Comparison of ENCODE assay signal across 32 cellular contexts in genomic region chr3:139521811-139522210, GRCh38. TPM values are rescaled to one million over a fixed set of nuclear protein-coding genes. Genes with fewer than 3 reads are reported as not detected.
"Had no signal": no experiment of that assay in that cellular context is flagged by ENCODE, and none has a peak within 500 bp of the region (broad histone marks: within the 10 kb centered on the region; RNA-seq: fewer than 3 reads in every experiment).

No MANE protein-coding gene starts in this region.

- H3K36me3 Mint-ChIP-seq: activated CD8-positive, alpha-beta memory T cell treated with anti-CD3 and anti-CD28 coated beads, Interleukin-2, amount 10 ng/mL, durations not matched to agents 7 days and 5 days; activated naive CD4-positive, alpha-beta T cell treated with anti-CD3 and anti-CD28 coated beads, Interleukin-2, amount 50 U/mL, for 72 hours; immature natural killer cell; memory B cell; naive thymus-derived CD4-positive, alpha-beta T cell; stimulated activated naive B cell treated with anti-CD40 and anti-IgM and Interleukin-4, amounts not matched to agents 10 μg/mL and 1 μg/mL and 100 μg/mL, for 72 hours had no signal

- H3K9me3 ChIP-seq: breast epithelium, gastroesophageal sphincter, pancreas, psoas muscle, sigmoid colon, tibial nerve had no signal

- DNase-seq: activated B cell treated with CpG ODN at 0.5 μM for 24 hours; activated CD8-positive, alpha-beta memory T cell treated with anti-CD3 and anti-CD28 coated beads, Interleukin-2, amount 10 ng/mL, durations not matched to agents 7 days and 5 days; activated CD8-positive, alpha-beta T cell treated with anti-CD3 and anti-CD28 coated beads, Interleukin-2, amount 10 ng/mL, durations not matched to agents 7 days and 5 days; activated naive CD4-positive, alpha-beta T cell; activated T-cell treated with anti-CD3 and anti-CD28 coated beads, Interleukin-2, amount 50 U/mL, for 72 hours; central memory CD4-positive, alpha-beta T cell; effector memory CD8-positive, alpha-beta T cell; erythroblast; head of caudate nucleus; hippocampal formation; immature natural killer cell; kidney; left colon; midbrain; naive thymus-derived CD4-positive, alpha-beta T cell; nucleus accumbens; pancreas; psoas muscle; sigmoid colon; stimulated activated CD4-positive, alpha-beta T cell treated with anti-CD3 and anti-CD28 coated beads, Interleukin-1b, Interleukin-23, amount 100 ng/mL, for 48 hours; stimulated activated CD4-positive, alpha-beta T cell treated with anti-CD3 and anti-CD28 coated beads, Interleukin-4, amount 100 ng/mL, for 4 hours; stimulated activated naive B cell treated with anti-CD40 and anti-IgM and Interleukin-4, amounts not matched to agents 10 μg/mL and 1 μg/mL and 100 μg/mL, for 72 hours; T-helper 17 cell; T1000 had no signal

- H3K4me1 Mint-ChIP-seq: activated B cell treated with CpG ODN at 0.5 μM for 24 hours; activated CD8-positive, alpha-beta memory T cell treated with anti-CD3 and anti-CD28 coated beads, Interleukin-2, amount 10 ng/mL, durations not matched to agents 7 days and 5 days; immature natural killer cell; naive thymus-derived CD4-positive, alpha-beta T cell; stimulated activated naive B cell treated with anti-CD40 and anti-IgM and Interleukin-4, amounts not matched to agents 10 μg/mL and 1 μg/mL and 100 μg/mL, for 72 hours had no signal

- H3K27ac Mint-ChIP-seq: activated B cell treated with CpG ODN at 0.5 μM for 24 hours; activated CD8-positive, alpha-beta memory T cell treated with anti-CD3 and anti-CD28 coated beads, Interleukin-2, amount 10 ng/mL, durations not matched to agents 7 days and 5 days; activated CD8-positive, alpha-beta T cell treated with anti-CD3 and anti-CD28 coated beads, Interleukin-2, amount 10 ng/mL, durations not matched to agents 7 days and 5 days; activated naive CD4-positive, alpha-beta T cell treated with anti-CD3 and anti-CD28 coated beads, Interleukin-2, amount 50 U/mL, for 72 hours; activated T-cell treated with anti-CD3 and anti-CD28 coated beads, Interleukin-2, amount 50 U/mL, for 72 hours; effector memory CD8-positive, alpha-beta T cell; immature natural killer cell; memory B cell; naive thymus-derived CD4-positive, alpha-beta T cell; stimulated activated naive B cell treated with anti-CD40 and anti-IgM and Interleukin-4, amounts not matched to agents 10 μg/mL and 1 μg/mL and 100 μg/mL, for 72 hours; T-helper 17 cell had no signal

- H3K36me3 ChIP-seq: breast epithelium, sigmoid colon, tibial nerve had no signal

- H3K4me3 ChIP-seq: breast epithelium, gastroesophageal sphincter, pancreas, psoas muscle, sigmoid colon, smooth muscle cell, tibial nerve had no signal

- H3K4me2 ChIP-seq: smooth muscle cell had no signal

- H3K27ac ChIP-seq: breast epithelium, gastroesophageal sphincter, pancreas, psoas muscle, sigmoid colon, tibial nerve had no signal

- H3K4me1 ChIP-seq: breast epithelium, gastroesophageal sphincter, psoas muscle, sigmoid colon, tibial nerve had no signal

- H3K9me3 Mint-ChIP-seq: activated B cell treated with CpG ODN at 0.5 μM for 24 hours; activated naive CD4-positive, alpha-beta T cell treated with anti-CD3 and anti-CD28 coated beads, Interleukin-2, amount 50 U/mL, for 72 hours; activated T-cell treated with anti-CD3 and anti-CD28 coated beads, Interleukin-2, amount 50 U/mL, for 72 hours; effector memory CD8-positive, alpha-beta T cell; memory B cell; naive thymus-derived CD4-positive, alpha-beta T cell; stimulated activated naive B cell treated with anti-CD40 and anti-IgM and Interleukin-4, amounts not matched to agents 10 μg/mL and 1 μg/mL and 100 μg/mL, for 72 hours had no signal

- H3K27me3 ChIP-seq: breast epithelium, gastroesophageal sphincter, pancreas, sigmoid colon, tibial nerve had no signal

- H3K4me3 Mint-ChIP-seq: activated B cell treated with CpG ODN at 0.5 μM for 24 hours; activated CD8-positive, alpha-beta memory T cell treated with anti-CD3 and anti-CD28 coated beads, Interleukin-2, amount 10 ng/mL, durations not matched to agents 7 days and 5 days; activated CD8-positive, alpha-beta T cell treated with anti-CD3 and anti-CD28 coated beads, Interleukin-2, amount 10 ng/mL, durations not matched to agents 7 days and 5 days; activated T-cell treated with anti-CD3 and anti-CD28 coated beads, Interleukin-2, amount 50 U/mL, for 72 hours; effector memory CD8-positive, alpha-beta T cell; immature natural killer cell; memory B cell; naive thymus-derived CD4-positive, alpha-beta T cell; stimulated activated naive B cell treated with anti-CD40 and anti-IgM and Interleukin-4, amounts not matched to agents 10 μg/mL and 1 μg/mL and 100 μg/mL, for 72 hours; T-helper 17 cell had no signal

- H3K27me3 Mint-ChIP-seq: activated B cell treated with CpG ODN at 0.5 μM for 24 hours; stimulated activated naive B cell treated with anti-CD40 and anti-IgM and Interleukin-4, amounts not matched to agents 10 μg/mL and 1 μg/mL and 100 μg/mL, for 72 hours had no signal

RNA-seq across cellular contexts. Expression of gene RBP1, which starts 17.7 kb away (rescaled TPM):
- total RNA-seq: activated B cell treated with CpG ODN at 0.5 μM for 24 hours; activated CD8-positive, alpha-beta memory T cell treated with anti-CD3 and anti-CD28 coated beads, Interleukin-2, amount 10 ng/mL, durations not matched to agents 7 days and 5 days; activated CD8-positive, alpha-beta T cell treated with anti-CD3 and anti-CD28 coated beads, Interleukin-2, amount 10 ng/mL, durations not matched to agents 7 days and 5 days; activated naive CD4-positive, alpha-beta T cell treated with anti-CD3 and anti-CD28 coated beads, Interleukin-2, amount 50 U/mL, for 72 hours; activated T-cell treated with anti-CD3 and anti-CD28 coated beads, Interleukin-2, amount 50 U/mL, for 72 hours; naive thymus-derived CD4-positive, alpha-beta T cell; T-helper 17 cell had no signal

RNA-seq across cellular contexts. Expression of gene RBP2, which starts 45.5 kb away (rescaled TPM):
- total RNA-seq: activated B cell treated with CpG ODN at 0.5 μM for 24 hours; activated CD8-positive, alpha-beta memory T cell treated with anti-CD3 and anti-CD28 coated beads, Interleukin-2, amount 10 ng/mL, durations not matched to agents 7 days and 5 days; activated CD8-positive, alpha-beta T cell treated with anti-CD3 and anti-CD28 coated beads, Interleukin-2, amount 10 ng/mL, durations not matched to agents 7 days and 5 days; activated naive CD4-positive, alpha-beta T cell treated with anti-CD3 and anti-CD28 coated beads, Interleukin-2, amount 50 U/mL, for 72 hours; activated T-cell treated with anti-CD3 and anti-CD28 coated beads, Interleukin-2, amount 50 U/mL, for 72 hours; gastroesophageal sphincter; kidney; naive thymus-derived CD4-positive, alpha-beta T cell; psoas muscle; sigmoid colon; smooth muscle cell; T-helper 17 cell; temporal lobe; tibial nerve; ureter had no signal
